Comparison of ENCODE assay signal across 27 cellular contexts in the genomic region with DNA sequence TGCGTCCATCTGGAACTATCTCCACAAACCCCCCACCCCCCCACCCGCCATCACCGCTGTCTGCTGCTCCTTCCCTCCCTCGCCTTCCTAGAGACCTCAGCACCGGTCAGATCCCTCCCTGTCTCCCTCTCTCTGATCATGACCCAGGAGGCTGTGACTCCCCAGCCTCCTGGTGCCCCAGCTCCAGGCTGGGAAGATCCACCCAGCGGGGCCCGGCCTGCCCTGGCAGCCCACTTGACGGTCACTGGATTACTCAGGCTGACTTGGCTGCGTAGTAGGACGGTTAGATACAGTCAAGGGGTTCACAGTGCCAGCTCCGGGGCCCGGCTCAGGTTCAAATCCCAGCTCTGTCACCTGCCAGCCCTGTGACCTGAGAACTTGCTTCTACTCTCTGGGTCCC. TPM values are rescaled to one million over a fixed set of nuclear protein-coding genes. Genes with fewer than 3 reads are reported as not detected.
DNase-seq lines count a peak whose midpoint lies in the region; FAIRE-seq and TF ChIP-seq lines count a peak whose summit lies in the region.
"Had no signal": no experiment of that assay in that cellular context is flagged by ENCODE, and none has a peak within 500 bp of the region (broad histone marks: within the 10 kb centered on the region; RNA-seq: fewer than 3 reads in every experiment).

No MANE protein-coding gene starts in this region.

- H3K79me2 ChIP-seq in H1 (ENCODE audit: control insufficient read depth in 1 of 2, insufficient read depth in 2 of 2, low read length in 2 of 2), result no peaks in the 10 kb centered on the region

- H3K9ac ChIP-seq in H1 (replicated peaks in 1 of 4; ENCODE audit: extremely low read depth in 1 of 4, low read depth in 3 of 4, low read length in 3 of 4), result no peak overlapping the region
- H3K9ac ChIP-seq: BLaER1 had no signal

- no peak overlapping the region for H2BK15ac ChIP-seq in H1 (ENCODE audit: low read length)

- H3K4me1 ChIP-seq in breast epithelium, result no peaks in the 10 kb centered on the region
- peaks cover 3 to 14% (median 11%) of the 10 kb centered on the region in 4 experiments for H3K4me1 ChIP-seq in H1 (replicated peaks in 1 of 4; ENCODE audit: control insufficient read depth in 3 of 4, insufficient read depth in 4 of 4, low read length in 3 of 4)

- no peaks in the 10 kb centered on the region for H4K20me1 ChIP-seq in H1 (replicated peaks in 1 of 2; ENCODE audit: control insufficient read depth in 1 of 2, insufficient read depth in 2 of 2, low read length in 2 of 2)
- H4K20me1 ChIP-seq: BLaER1 had no signal

- no peak overlapping the region for H3K23ac ChIP-seq in H1 (ENCODE audit: insufficient read length)

- no peak for TF ChIP-seq POLR2A in breast epithelium (IDR thresholded peaks at IDR 0.05)
- TF ChIP-seq POLR2A in H1 (IDR thresholded peaks at IDR 0.05; ENCODE audit: control extremely low read depth in 1 of 2, low read depth in 2 of 2, low read length in 2 of 2), result no peak

- no peak overlapping the region for H3K4me2 ChIP-seq in H1 (ENCODE audit: insufficient read depth in 1 of 2, low read depth in 2 of 2, low read length in 2 of 2)
- H3K4me2 ChIP-seq: A549 had no signal

- no peak overlapping the region for H2AFZ ChIP-seq in H1 (ENCODE audit: low read length)

- TF ChIP-seq RAD21 in H1 (IDR thresholded peaks at IDR 0.05 in 1 of 2, conservative IDR thresholded peaks at IDR 0.05 in 1 of 2; ENCODE audit: low read depth in 2 of 2, low read length in 2 of 2), result no peak

- H3K18ac ChIP-seq in H1 (ENCODE audit: extremely low read depth, low read length), result no peak overlapping the region

- H3K4me3 Mint-ChIP-seq in MCF 10A (ENCODE audit: unreplicated experiment), result no peak overlapping the region
- H3K4me3 Mint-ChIP-seq: CD14-positive monocyte; CD4-positive, alpha-beta memory T cell; CD4-positive, CD25-positive, alpha-beta regulatory T cell; CD8-positive, alpha-beta memory T cell had no signal

- H3K23me2 ChIP-seq in H1 (ENCODE audit: low read depth, low read length), result peaks cover 4% of the 10 kb centered on the region; the same call in 1 of the 2 replicates

- 91% methylated on average over 8 of the region's 12 CpGs; no CpG with 5 or more reads in 1 of the 2 experiments for WGBS in H1 (ENCODE audit: extremely low coverage in 1 of 2, insufficient coverage in 1 of 2, insufficient read length in 1 of 2, insufficient replicate concordance in 2 of 2, low coverage in 1 of 2, low lambda C conversion rate in 2 of 2, missing lambda C conversion rate in 1 of 2), 2 experiments

- no peak overlapping the region for H2BK20ac ChIP-seq in H1 (ENCODE audit: low read length)

- no peak overlapping the region for H4K5ac ChIP-seq in H1 (ENCODE audit: insufficient read length, low read depth, low read length)

- H3K27ac ChIP-seq in breast epithelium (peak overlapping the region; percentile 25 to 35), H1 (ENCODE audit: low read depth, low read length) (no peak overlapping the region), dorsolateral prefrontal cortex (no peak overlapping the region)
- H3K27ac ChIP-seq: 22Rv1, A549, BLaER1 had no signal

- no peak for TF ChIP-seq CTCF in breast epithelium (IDR thresholded peaks at IDR 0.05)
- no peak for TF ChIP-seq CTCF in MCF 10A (IDR thresholded peaks at IDR 0.05; ENCODE audit: unreplicated experiment)
- TF ChIP-seq CTCF in H1 (IDR thresholded peaks at IDR 0.05; ENCODE audit: control extremely low read depth in 1 of 3, insufficient read depth in 1 of 3, low read depth in 1 of 3, low read length in 3 of 3), result no peak
- no peak for TF ChIP-seq CTCF in dorsolateral prefrontal cortex (IDR thresholded peaks at IDR 0.05 in 54 of 56, conservative IDR thresholded peaks at IDR 0.05 in 2 of 56; ENCODE audit: low read depth in 1 of 56, partially characterized antibody in 56 of 56)

- H3K9me3 ChIP-seq in breast epithelium (no peaks in the 10 kb centered on the region), H1 (ENCODE audit: insufficient read depth in 2 of 2, low read depth in 1 of 2, low read length in 1 of 2) (no peaks in the 10 kb centered on the region)
- H3K9me3 ChIP-seq: A549, BE2C, BLaER1 had no signal

- H3K27me3 ChIP-seq in breast epithelium, result no peaks in the 10 kb centered on the region
- peaks cover 0 to 5% (median 2%) of the 10 kb centered on the region in 4 experiments; a peak in 4 of 7 replicates for H3K27me3 ChIP-seq in H1 (replicated peaks in 1 of 4; ENCODE audit: control insufficient read depth in 3 of 4, extremely low read depth in 1 of 4, insufficient read depth in 3 of 4, low read length in 3 of 4)
- H3K27me3 ChIP-seq in dorsolateral prefrontal cortex, result peaks cover 0 to 18% (median 2%) of the 10 kb centered on the region in 45 donors
- H3K27me3 ChIP-seq: BE2C had no signal

- BruUV-seq in MCF 10A (replicated peaks; lab: Mats Ljungman, UMichigan), result no TSS peak

- 0 out of 2 replicates have a peak overlapping the region, but pooled peaks have one; percentile 39 for H2BK12ac ChIP-seq in H1 (ENCODE audit: low read depth, low read length)

- intact Hi-C loops in breast epithelium (cut with DNase I; ENCODE audit: low total_unique reads), result no loop called here
- intact Hi-C loops in MCF 10A (cut with micrococcal nuclease), result no loop called here
- intact Hi-C loops in dorsolateral prefrontal cortex (cut with DNase I), result no loop called here

- H4K8ac ChIP-seq in H1 (ENCODE audit: extremely low read depth, insufficient read depth, low read length), result no peak overlapping the region

- peak overlapping the region; percentile 49 for H4K91ac ChIP-seq in H1 (replicated peaks; ENCODE audit: insufficient read length, low read length)

- 0 out of 2 replicates have a peak overlapping the region, but pooled peaks have one; percentile 13 for H2AK5ac ChIP-seq in H1 (ENCODE audit: low read depth, low read length)

- H3K36me3 ChIP-seq in breast epithelium, result no peaks in the 10 kb centered on the region
- no peaks in the 10 kb centered on the region for H3K36me3 ChIP-seq in H1 (ENCODE audit: control insufficient read depth in 2 of 4, insufficient read depth in 4 of 4, low read length in 3 of 4)
- H3K36me3 ChIP-seq: BE2C, BLaER1 had no signal

- no peak overlapping the region for H3K56ac ChIP-seq in H1 (replicated peaks; ENCODE audit: insufficient read length, low read depth, low read length)

- no peak overlapping the region for H3K4ac ChIP-seq in H1 (replicated peaks; ENCODE audit: insufficient read length, low read depth, low read length)

- no peak for DNase-seq in breast epithelium (ENCODE audit: low spot score in 2 of 2)
- no peak for DNase-seq in MCF 10A (ENCODE audit: unreplicated experiment)
- no peak for DNase-seq in H1 (ENCODE audit: low read depth in 1 of 2, low spot score in 2 of 2)
- DNase-seq in dorsolateral prefrontal cortex, result no peak
- DNase-seq in cerebellar nuclear complex (lab: John Stamatoyannopoulos, UW), result no peak
- DNase-seq: ACHN; BE2C; C1 segment of cervical spinal cord; CD4-positive, alpha-beta memory T cell; CD4-positive, CD25-positive, alpha-beta regulatory T cell; CD8-positive, alpha-beta memory T cell; COR-L47; DMS 273 treated with DMSO at 0.1 percent for 48 hours; DMS153; DMS53; DMS79; DND-41; EL; GDM1 had no signal

- H3K27me3 Mint-ChIP-seq in MCF 10A (ENCODE audit: insufficient read depth, unreplicated experiment), result no peaks in the 10 kb centered on the region

- FAIRE-seq in H1 (lab: Jason Lieb, UNC), result no peak
- FAIRE-seq: A549, GM12878, GM12892, GM18507 had no signal

- no peak for TF ChIP-seq EP300 in H1 (IDR thresholded peaks at IDR 0.05; ENCODE audit: borderline replicate concordance in 1 of 2, low read depth in 2 of 2, low read length in 2 of 2)

- CTCF ChIA-PET in MCF 10A (lab: Yijun Ruan, JAX), result interaction anchor here (1.3 kb wide), 1 partner anchor 14 kb away, joined by 4 read pairs; no protein-coding TSS in a partner anchor
- CTCF ChIA-PET in H1 (lab: Charles Lee; ENCODE audit: partially characterized antibody), result interaction anchor here (0.8 to 4.1 kb wide), 14 partner anchors 9 to 223 kb away, joined by 3 to 23 read pairs (median 4); a partner anchor contains a TSS

- H3K4me1 Mint-ChIP-seq in MCF 10A (ENCODE audit: insufficient read depth, unreplicated experiment), result peaks cover 14% of the 10 kb centered on the region
- H3K4me1 Mint-ChIP-seq: CD14-positive monocyte; CD4-positive, alpha-beta memory T cell; CD4-positive, CD25-positive, alpha-beta regulatory T cell; CD8-positive, alpha-beta memory T cell had no signal

- H3K36me3 Mint-ChIP-seq in MCF 10A (ENCODE audit: insufficient read depth, unreplicated experiment), result peaks cover 5% of the 10 kb centered on the region
- H3K36me3 Mint-ChIP-seq: CD14-positive monocyte; CD4-positive, alpha-beta memory T cell; CD4-positive, CD25-positive, alpha-beta regulatory T cell; CD8-positive, alpha-beta memory T cell had no signal

- POLR2A ChIA-PET in MCF 10A (lab: Yijun Ruan, JAX), result interaction anchor here (0.9 kb wide), 1 partner anchor 64 kb away, joined by 3 read pairs; no protein-coding TSS in a partner anchor
- POLR2A ChIA-PET in H1 (lab: Charles Lee; ENCODE audit: partially characterized antibody), result interaction anchor here (1.2 kb wide), 1 partner anchor 9 kb away, joined by 3 read pairs; no protein-coding TSS in a partner anchor

- no peak overlapping the region for H2BK120ac ChIP-seq in H1 (replicated peaks; ENCODE audit: low read depth, low read length)

- H3K79me1 ChIP-seq in H1 (ENCODE audit: low read depth, low read length), result no peaks in the 10 kb centered on the region

- H3K14ac ChIP-seq in H1 (ENCODE audit: insufficient read length), result no peak overlapping the region

- H3K4me3 ChIP-seq in breast epithelium (no peak overlapping the region), H1 (ENCODE audit: extremely low read depth in 1 of 4, insufficient read depth in 2 of 4, low read depth in 3 of 4, low read length in 4 of 4) (no peak overlapping the region), dorsolateral prefrontal cortex (no peak overlapping the region)
- H3K4me3 ChIP-seq: A549, BLaER1, GM12878 had no signal

- H2BK5ac ChIP-seq in H1 (ENCODE audit: low read depth, low read length), result no peak overlapping the region

- no peaks in the 10 kb centered on the region for H3K9me3 Mint-ChIP-seq in MCF 10A (ENCODE audit: unreplicated experiment)
- H3K9me3 Mint-ChIP-seq: CD4-positive, alpha-beta memory T cell; CD8-positive, alpha-beta memory T cell had no signal

- H3K27ac Mint-ChIP-seq in MCF 10A (ENCODE audit: low read depth, unreplicated experiment), result no peak overlapping the region
- H3K27ac Mint-ChIP-seq: CD14-positive monocyte; CD4-positive, alpha-beta memory T cell; CD8-positive, alpha-beta memory T cell had no signal

RNA-seq across cellular contexts. Expression of a gene that starts 59.3 kb away (rescaled TPM):
- total RNA-seq in breast epithelium (10 to 100 TPM in 2 of 3 donors, 1 to 10 TPM in 1; 3.7 to 95.0 (median 53.7) TPM), MCF 10A (2022) (not detected in 2 replicates), dorsolateral prefrontal cortex (1 to 10 TPM; 1.1 to 9.5 (median 3.2) TPM)
- total RNA-seq in H1 (2021; fragmentation: NEBNext Ultra II Directional; extraction: Animal tissue kit (Norgen Biotek cat#: 25700)), result 4.3 and 5.0 TPM in 2 replicates
- polyA plus RNA-seq in H1 (2011; rRNA removed), result 3.6 and 4.7 TPM in 2 replicates
- polyA plus RNA-seq in H1 (2011; cell fraction: cytosol; rRNA removed), result 2.7 TPM
- 8.2 TPM for polyA plus RNA-seq in H1 (2011; cell fraction: nucleus; rRNA removed)
- 3.5 to 8.6 TPM (median 6.9 TPM) in 4 replicates for polyA plus RNA-seq in H1 (2012, experiment 1 of 2)
- 1.3 TPM for polyA plus RNA-seq in H1 (2012, experiment 2 of 2)
- polyA plus RNA-seq in H1 (2013, experiment 1 of 2), result 4.9 TPM
- polyA plus RNA-seq in H1 (2013, experiment 2 of 2), result 4.3 TPM
- polyA minus RNA-seq in H1 (2011; rRNA and poly(A)+ RNA removed), result 3.2 and 6.5 TPM in 2 replicates
- 3.9 TPM for polyA minus RNA-seq in H1 (2011; cell fraction: cytosol; rRNA and poly(A)+ RNA removed)
- 6.7 TPM for polyA minus RNA-seq in H1 (2011; cell fraction: nucleus; rRNA and poly(A)+ RNA removed)
- total RNA-seq: CD4-positive, alpha-beta memory T cell; CD4-positive, CD25-positive, alpha-beta regulatory T cell; CD8-positive, alpha-beta memory T cell; G401 had no signal
- polyA plus RNA-seq: CD14-positive monocyte; CD4-positive, alpha-beta memory T cell; CD4-positive, CD25-positive, alpha-beta regulatory T cell; CD8-positive, alpha-beta memory T cell had no signal

Comparison
In these comparisons a context has a peak if more than half of its experiments do, and no peak if none do; other contexts are left out.
1. H3K27ac ChIP-seq: peak in breast epithelium (2 of 2); none in H1 (single experiment) and dorsolateral prefrontal cortex (0 of 59).